ENCODE assay signal across 27 cellular contexts in genomic region chr1:65997693-65998092, GRCh38.
"Had no signal": no experiment of that assay in that cellular context is flagged by ENCODE, and none has a peak within 500 bp of the region (broad histone marks: within the 10 kb centered on the region; RNA-seq: fewer than 3 reads in every experiment).

No MANE protein-coding gene starts in this region.

- DNase-seq: activated CD4-positive, alpha-beta memory T cell treated with anti-CD3 and anti-CD28 coated beads for 36 hours; activated CD4-positive, alpha-beta T cell treated with anti-CD3 and anti-CD28 coated beads for 36 hours; activated CD4-positive, alpha-beta T cell treated with anti-CD3 and anti-CD28 coated beads, Interleukin-2, amount 10 ng/mL, durations not matched to agents 24 days and 14 days; activated CD4-positive, CD25-positive, alpha-beta regulatory T cell; activated CD4-positive, CD25-positive, alpha-beta regulatory T cell treated with anti-CD3 and anti-CD28 coated beads, Interleukin-2, amount 50 U/mL, for 72 hours; activated CD8-positive, alpha-beta memory T cell treated with anti-CD3 and anti-CD28 coated beads, Interleukin-2, amount 10 ng/mL, durations not matched to agents 7 days and 5 days; activated CD8-positive, alpha-beta memory T cell treated with anti-CD3 and anti-CD28 coated beads, Interleukin-2, amount 50 U/mL, for 4 hours; activated CD8-positive, alpha-beta T cell treated with anti-CD3 and anti-CD28 coated beads, Interleukin-2, amount 10 ng/mL, durations not matched to agents 7 days and 5 days; activated effector memory CD4-positive, alpha-beta T cell treated with anti-CD3 and anti-CD28 coated beads, Interleukin-2, amount 50 U/mL, for 16 hours; activated naive CD4-positive, alpha-beta T cell treated with anti-CD3 and anti-CD28 coated beads, Interleukin-2, amount 10 ng/mL, durations not matched to agents 7 days and 5 days; activated naive CD8-positive, alpha-beta T cell treated with anti-CD3 and anti-CD28 coated beads, Interleukin-2, amount 10 ng/mL, durations not matched to agents 7 days and 5 days; activated T-cell treated with anti-CD3 and anti-CD28 coated beads, Interleukin-2, amount 50 U/mL, for 1 hour; activated T-cell treated with anti-CD3 and anti-CD28 coated beads, Interleukin-2, amount 50 U/mL, for 48 hours; brain microvascular endothelial cell; caudate nucleus; colonic mucosa; effector memory CD4-positive, alpha-beta T cell; endodermal cell; erythroblast; foreskin keratinocyte; gastrocnemius medialis; glutamatergic neuron; heart left ventricle; T-helper 2 cell had no signal

- H3K36me3 ChIP-seq: ascending aorta, brain microvascular endothelial cell, colonic mucosa, esophagus muscularis mucosa, gastrocnemius medialis, heart left ventricle had no signal

- H3K4me3 ChIP-seq: ascending aorta, colonic mucosa, esophagus muscularis mucosa, gastrocnemius medialis, heart left ventricle had no signal

- ATAC-seq: activated CD4-positive, alpha-beta T cell treated with anti-CD3 and anti-CD28 coated beads for 36 hours; activated CD8-positive, alpha-beta memory T cell treated with anti-CD3 and anti-CD28 coated beads, Interleukin-2, amount 10 ng/mL, durations not matched to agents 7 days and 5 days; activated CD8-positive, alpha-beta T cell treated with anti-CD3 and anti-CD28 coated beads, Interleukin-2, amount 10 ng/mL, durations not matched to agents 7 days and 5 days; activated naive CD4-positive, alpha-beta T cell treated with anti-CD3 and anti-CD28 coated beads, Interleukin-2, amount 50 U/mL, for 72 hours; foreskin keratinocyte; gastrocnemius medialis; heart left ventricle had no signal

- H3K9me3 ChIP-seq: ascending aorta, colonic mucosa, esophagus muscularis mucosa, gastrocnemius medialis, heart left ventricle had no signal

- H3K27me3 ChIP-seq: ascending aorta, brain microvascular endothelial cell, colonic mucosa, esophagus muscularis mucosa, foreskin keratinocyte, gastrocnemius medialis had no signal

- H3K27ac ChIP-seq: ascending aorta, brain microvascular endothelial cell, colonic mucosa, esophagus muscularis mucosa, foreskin keratinocyte, gastrocnemius medialis, heart left ventricle had no signal

- H3K4me1 ChIP-seq: ascending aorta, colonic mucosa, esophagus muscularis mucosa, foreskin keratinocyte, gastrocnemius medialis, heart left ventricle had no signal
